In the genomic region with DNA sequence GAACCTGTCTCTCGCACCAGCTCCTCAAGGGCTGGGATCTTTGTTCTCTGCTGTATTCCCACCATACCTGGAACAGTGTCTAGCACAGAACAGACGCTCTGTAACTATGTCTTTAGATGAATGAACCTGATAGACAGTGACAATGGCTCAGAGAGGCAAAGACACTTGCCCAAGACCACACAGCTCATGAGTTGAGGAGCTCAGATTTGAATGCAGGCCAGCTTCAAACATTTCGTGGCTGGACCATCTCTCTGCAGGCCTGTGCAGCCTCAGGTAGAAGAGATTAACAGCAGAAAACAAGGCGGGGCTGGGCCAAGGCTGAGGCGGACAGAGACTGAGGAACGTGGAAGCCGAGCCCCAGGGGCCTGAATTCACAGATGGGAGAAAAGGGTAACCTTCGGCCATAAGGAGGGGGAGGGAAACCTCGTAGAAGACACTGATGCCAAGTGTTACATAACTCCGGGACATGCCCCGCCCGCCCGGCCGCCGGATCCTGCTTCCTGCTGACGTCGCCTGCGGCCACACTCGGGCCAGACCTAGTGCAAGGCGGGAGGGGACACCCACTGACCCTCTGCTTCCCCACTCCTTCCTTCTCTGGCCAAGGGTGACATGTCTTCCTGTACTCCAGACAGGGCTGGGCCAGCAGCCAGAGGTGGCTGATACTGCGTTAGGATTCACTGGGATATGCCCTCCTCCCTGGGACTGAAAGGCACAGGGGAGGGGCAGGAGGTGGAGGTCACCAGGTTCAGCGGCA, we compare ENCODE assay signal across 9 cellular contexts.
DNase-seq lines count a peak whose midpoint lies in the region; ATAC-seq and TF ChIP-seq lines count a peak whose summit lies in the region.
"Had no signal": no experiment of that assay in that cellular context is flagged by ENCODE, and none has a peak within 500 bp of the region (broad histone marks: within the 10 kb centered on the region; RNA-seq: fewer than 3 reads in every experiment).

No MANE protein-coding gene starts in this region.

- DNase-seq in LNCaP clone FGC (ENCODE audit: low read depth) (peak; percentile 82), caudate nucleus (lab: John Stamatoyannopoulos, UW) (peak in 54 of 61 donors; percentile 14 to 89 (median 64)), left lobe of liver (ENCODE audit: low spot score) (peak; percentile 91), suprapubic skin (ENCODE audit: low spot score in 2 of 2) (peak; percentile 94 to 97)
- DNase-seq in activated CD4-positive, alpha-beta T cell treated with anti-CD3 and anti-CD28 coated beads for 48 hours = no peak
- DNase-seq in activated CD8-positive, alpha-beta memory T cell treated with anti-CD3 and anti-CD28 coated beads, Interleukin-2, amount 50 U/mL, for 4 hours = no peak
- DNase-seq: activated gamma-delta T cell had no signal

- H3K27ac ChIP-seq in caudate nucleus (ENCODE audit: low read depth, low read length) (peak overlapping the region; percentile 63), suprapubic skin (peak overlapping the region; percentile 75)

- no peaks in the 10 kb centered on the region for H3K27me3 ChIP-seq in suprapubic skin

- no peak for TF ChIP-seq EP300 in suprapubic skin (IDR thresholded peaks at IDR 0.05)

- no peak overlapping the region for H3K4me3 ChIP-seq in LNCaP clone FGC (ENCODE audit: low read depth, low read length)
- no peak overlapping the region for H3K4me3 ChIP-seq in suprapubic skin

- peaks cover 69% of the 10 kb centered on the region for H3K36me3 ChIP-seq in suprapubic skin

- peaks cover 62% of the 10 kb centered on the region for H3K4me1 ChIP-seq in suprapubic skin

- TF ChIP-seq CTCF in LNCaP clone FGC (IDR thresholded peaks at IDR 0.05; ENCODE audit: control insufficient read depth, extremely low read depth, insufficient read depth) (no peak), suprapubic skin (IDR thresholded peaks at IDR 0.05) (no peak)

- ATAC-seq in left lobe of liver = peak; percentile 88
- no peak for ATAC-seq in GM21528 (IDR thresholded peaks at IDR 0.05; ENCODE audit: low FRiP score, unreplicated experiment)
- no peak for ATAC-seq in HG02938 (IDR thresholded peaks at IDR 0.05; ENCODE audit: unreplicated experiment)

- no peak for TF ChIP-seq POLR2A in suprapubic skin (IDR thresholded peaks at IDR 0.05)

- H3K9me3 ChIP-seq in suprapubic skin = no peaks in the 10 kb centered on the region

- WGBS in suprapubic skin = 19% methylated on average over 13 of the region's 22 CpGs

Comparison
In these comparisons a context has a peak if more than half of its experiments do, and no peak if none do; other contexts are left out.
1. DNase-seq: peak in LNCaP clone FGC (single experiment), caudate nucleus (54 of 61), left lobe of liver (single experiment) and suprapubic skin (2 of 2); none in activated CD4-positive, alpha-beta T cell treated with anti-CD3 and anti-CD28 coated beads for 48 hours (single experiment) and activated CD8-positive, alpha-beta memory T cell treated with anti-CD3 and anti-CD28 coated beads, Interleukin-2, amount 50 U/mL, for 4 hours (single experiment).